15 cellular contexts compared by ENCODE assay signal in genomic region chr14:105582639-105583038, GRCh38. TPM values are rescaled to one million over a fixed set of nuclear protein-coding genes. Genes with fewer than 3 reads are reported as not detected.
DNase-seq lines count a peak whose midpoint lies in the region; ATAC-seq and TF ChIP-seq lines count a peak whose summit lies in the region.
"Had no signal": no experiment of that assay in that cellular context is flagged by ENCODE, and none has a peak within 500 bp of the region (broad histone marks: within the 10 kb centered on the region; RNA-seq: fewer than 3 reads in every experiment).

No MANE protein-coding gene starts in this region.

- DNase-seq in D341Med (ENCODE audit: low spot score) = peak; percentile 50
- DNase-seq in H9 = peak; percentile 29
- peak; percentile 92 for DNase-seq in chondrocyte (ENCODE audit: low spot score)
- DNase-seq in mesendoderm = peak; percentile 7
- DNase-seq in amygdala (lab: John Stamatoyannopoulos, UW) = no peak
- DNase-seq: colonic mucosa, COR-L47, GOT3, NCI-H1105 treated with DMSO at 0.1 percent for 48 hours had no signal

- H3K4me3 Mint-ChIP-seq in H9 (no peak overlapping the region; a peak in 1 of 5 replicates), chondrocyte (ENCODE audit: unreplicated experiment) (no peak overlapping the region)
- H3K4me3 Mint-ChIP-seq: activated T-helper 1 cell treated with anti-CD3 and anti-CD28 coated beads, Interleukin-12 subunit alpha, Interleukin-12 subunit beta, Interleukin-2, Interleukin-4 antibody, amounts not matched to agents 30 ng/mL and 10 ng/mL and 1 ng/mL, durations not matched to agents 14 hours and 24 hours and 36 hours; neural crest cell had no signal

- no peak overlapping the region for H2BK15ac ChIP-seq in H9 (ENCODE audit: low read depth, low read length)
- H2BK15ac ChIP-seq in mesendoderm (replicated peaks; ENCODE audit: low read depth) = no peak overlapping the region

- no peak overlapping the region for H3K27ac Mint-ChIP-seq in H9
- H3K27ac Mint-ChIP-seq in chondrocyte (ENCODE audit: unreplicated experiment) = no peak overlapping the region
- H3K27ac Mint-ChIP-seq: activated T-helper 1 cell treated with anti-CD3 and anti-CD28 coated beads, Interleukin-12 subunit alpha, Interleukin-12 subunit beta, Interleukin-2, Interleukin-4 antibody, amounts not matched to agents 30 ng/mL and 10 ng/mL and 1 ng/mL, durations not matched to agents 14 hours and 24 hours and 36 hours had no signal

- H2AK5ac ChIP-seq in H9 (ENCODE audit: insufficient read length, low read length) = no peak overlapping the region
- H2AK5ac ChIP-seq in mesendoderm (ENCODE audit: low read length) = no peak overlapping the region

- no peak overlapping the region for H3K18ac ChIP-seq in H9 (ENCODE audit: insufficient read length, low read depth, low read length)
- H3K18ac ChIP-seq in mesendoderm (ENCODE audit: low read length) = no peak overlapping the region

- no peak overlapping the region for H3K4me3 ChIP-seq in mesendoderm (ENCODE audit: low read length)
- H3K4me3 ChIP-seq: colonic mucosa, suprapubic skin had no signal

- H3K9ac ChIP-seq in H9 (ENCODE audit: extremely low read depth, insufficient read length, low read length) (no peak overlapping the region), mesendoderm (ENCODE audit: low read length) (no peak overlapping the region)

- ATAC-seq in HG03025 (IDR thresholded peaks at IDR 0.05; ENCODE audit: low FRiP score, unreplicated experiment) (no peak), HG03175 (IDR thresholded peaks at IDR 0.05; ENCODE audit: unreplicated experiment) (no peak), GM19351 (IDR thresholded peaks at IDR 0.05; ENCODE audit: unreplicated experiment) (no peak)

- H2BK5ac ChIP-seq in H9 (ENCODE audit: insufficient read length, low read length) = no peak overlapping the region
- no peak overlapping the region for H2BK5ac ChIP-seq in mesendoderm (ENCODE audit: low read length)

- H3K23ac ChIP-seq in H9 (ENCODE audit: insufficient read length, low read depth, low read length) (no peak overlapping the region), mesendoderm (ENCODE audit: low read length) (no peak overlapping the region)

- H2BK12ac ChIP-seq in H9 (ENCODE audit: insufficient read length, low read depth, low read length) = no peak overlapping the region

- no peak overlapping the region for H3K4ac ChIP-seq in H9 (ENCODE audit: low read depth, low read length)
- no peak overlapping the region for H3K4ac ChIP-seq in mesendoderm (ENCODE audit: low read depth, low read length)

- H4K5ac ChIP-seq in H9 (ENCODE audit: insufficient read length, low read depth, low read length) (no peak overlapping the region), mesendoderm (ENCODE audit: low read length) (no peak overlapping the region)

- H3K4me1 Mint-ChIP-seq in H9 = no peaks in the 10 kb centered on the region
- no peaks in the 10 kb centered on the region for H3K4me1 Mint-ChIP-seq in chondrocyte (ENCODE audit: low read depth)
- H3K4me1 Mint-ChIP-seq: neural crest cell had no signal

- H4K8ac ChIP-seq in H9 (replicated peaks; ENCODE audit: insufficient read length, low read depth, low read length) (no peak overlapping the region), mesendoderm (ENCODE audit: low read depth, low read length) (no peak overlapping the region)

- no peak for TF ChIP-seq CTCF in H9 (conservative IDR thresholded peaks at IDR 0.05)
- TF ChIP-seq CTCF in chondrocyte (IDR thresholded peaks at IDR 0.05) = no peak

- no peak overlapping the region for H2AFZ ChIP-seq in H9 (ENCODE audit: low read length)

- H3K4me1 ChIP-seq in H9 (ENCODE audit: insufficient read depth, low read length) (no peaks in the 10 kb centered on the region), mesendoderm (ENCODE audit: control insufficient read depth, low read depth, low read length) (no peaks in the 10 kb centered on the region)
- H3K4me1 ChIP-seq: colonic mucosa, suprapubic skin had no signal

- H3K79me2 ChIP-seq in H9 (ENCODE audit: insufficient read depth, low read length) = no peaks in the 10 kb centered on the region
- no peaks in the 10 kb centered on the region for H3K79me2 ChIP-seq in mesendoderm (ENCODE audit: control insufficient read depth, insufficient read depth, low read length)

- H3K9me3 Mint-ChIP-seq in H9 = peaks cover 40 to 47% of the 10 kb centered on the region in 2 experiments
- H3K9me3 Mint-ChIP-seq in chondrocyte (ENCODE audit: low read depth) = peaks cover 3% of the 10 kb centered on the region
- H3K9me3 Mint-ChIP-seq: activated T-helper 1 cell treated with anti-CD3 and anti-CD28 coated beads, Interleukin-12 subunit alpha, Interleukin-12 subunit beta, Interleukin-2, Interleukin-4 antibody, amounts not matched to agents 30 ng/mL and 10 ng/mL and 1 ng/mL, durations not matched to agents 14 hours and 24 hours and 36 hours had no signal

- H3K79me1 ChIP-seq in H9 (ENCODE audit: insufficient read depth, low read depth, low read length, poor library complexity, severe bottlenecking) (no peaks in the 10 kb centered on the region), mesendoderm (ENCODE audit: low read length) (no peaks in the 10 kb centered on the region)

- no peaks in the 10 kb centered on the region for H3K36me3 ChIP-seq in mesendoderm (ENCODE audit: control insufficient read depth, insufficient read depth, low read length)
- H3K36me3 ChIP-seq: colonic mucosa, suprapubic skin had no signal

- WGBS in H9 (ENCODE audit: extremely low coverage, insufficient read length, low lambda C conversion rate) = no CpG with 5 or more reads among the region's 4 CpGs
- WGBS in mesendoderm (ENCODE audit: extremely low coverage, insufficient coverage, low lambda C conversion rate) = no CpG with 5 or more reads among the region's 4 CpGs

- H3K36me3 Mint-ChIP-seq in H9 (ENCODE audit: insufficient read depth in 1 of 3, low read depth in 3 of 3) (peaks cover 21 to 23% (median 22%) of the 10 kb centered on the region in 3 experiments; a peak in 6 of 7 replicates), chondrocyte (ENCODE audit: low read depth) (no peaks in the 10 kb centered on the region)

- H3K27ac ChIP-seq in H9 (ENCODE audit: insufficient read length, low read depth, low read length) = no peak overlapping the region
- H3K27ac ChIP-seq in mesendoderm (ENCODE audit: low read depth, low read length) = no peak overlapping the region
- H3K27ac ChIP-seq: colonic mucosa, suprapubic skin had no signal

- H3K9me3 ChIP-seq in H9 (ENCODE audit: control insufficient read depth, low read depth, low read length) = peaks cover 43% of the 10 kb centered on the region
- H3K9me3 ChIP-seq: colonic mucosa, suprapubic skin had no signal

- H2BK120ac ChIP-seq in H9 (ENCODE audit: low read depth, low read length, poor library complexity, severe bottlenecking) (no peak overlapping the region), mesendoderm (ENCODE audit: low read depth, low read length) (no peak overlapping the region)

- H3K27me3 ChIP-seq in H9 (ENCODE audit: insufficient read depth, low read length) (no peaks in the 10 kb centered on the region), mesendoderm (ENCODE audit: insufficient read depth, low read length, poor library complexity) (no peaks in the 10 kb centered on the region)
- H3K27me3 ChIP-seq: colonic mucosa, suprapubic skin had no signal

- no peak overlapping the region for H4K91ac ChIP-seq in H9 (ENCODE audit: insufficient read length, low read depth, low read length)

- H3K23me2 ChIP-seq in H9 (ENCODE audit: insufficient read length, low read depth, low read length, poor library complexity, severe bottlenecking) = no peaks in the 10 kb centered on the region

- H3K14ac ChIP-seq in H9 (ENCODE audit: insufficient read depth, low read length) = no peak overlapping the region

- H3K4me2 ChIP-seq in H9 (ENCODE audit: insufficient read depth, insufficient read length, low read length) = no peak overlapping the region
- no peak overlapping the region for H3K4me2 ChIP-seq in mesendoderm (ENCODE audit: low read length)

- H3K27me3 Mint-ChIP-seq in H9 (ENCODE audit: low read depth) = peaks cover 8% of the 10 kb centered on the region
- H3K27me3 Mint-ChIP-seq in chondrocyte (ENCODE audit: low read depth) = no peaks in the 10 kb centered on the region

- no peaks in the 10 kb centered on the region for H4K20me1 ChIP-seq in H9 (ENCODE audit: control insufficient read depth, insufficient read depth, insufficient read length)

- no peak overlapping the region for H3K56ac ChIP-seq in H9 (ENCODE audit: insufficient read length, low read depth, low read length)
- H3K56ac ChIP-seq in mesendoderm (ENCODE audit: low read length) = no peak overlapping the region

- H3T11ph ChIP-seq in H9 (ENCODE audit: low read length) = no peak overlapping the region

- no peak overlapping the region for H2BK20ac ChIP-seq in H9 (ENCODE audit: low read depth, low read length, poor library complexity, severe bottlenecking)

RNA-seq across cellular contexts. Expression of gene TMEM121, which starts 56.3 kb away (rescaled TPM):
- 1.0 and 2.6 TPM in 2 replicates for total RNA-seq in H9 (2021)
- total RNA-seq in chondrocyte = 4.4 to 8.9 TPM (median 6.0 TPM) in 3 replicates
- polyA plus RNA-seq in mesendoderm (2013, experiment 1 of 2) = 0.06 TPM
- 0.04 TPM for polyA plus RNA-seq in mesendoderm (2013, experiment 2 of 2)

Comparison
In these comparisons a context has a peak if more than half of its experiments do, and no peak if none do; other contexts are left out.
1. DNase-seq: peak in D341Med (single experiment), H9 (single experiment), chondrocyte (single experiment) and mesendoderm (single experiment); none in amygdala (0 of 56).